ENCODE assay signal across 37 cellular contexts in genomic region chr9:38744484-38744883, GRCh38. TPM values are rescaled to one million over a fixed set of nuclear protein-coding genes. Genes with fewer than 3 reads are reported as not detected.
"Had no signal": no experiment of that assay in that cellular context is flagged by ENCODE, and none has a peak within 500 bp of the region (broad histone marks: within the 10 kb centered on the region; RNA-seq: fewer than 3 reads in every experiment).

No MANE protein-coding gene starts in this region.

- ATAC-seq: activated CD4-positive, alpha-beta T cell treated with anti-CD3 and anti-CD28 coated beads for 36 hours; activated CD8-positive, alpha-beta memory T cell treated with anti-CD3 and anti-CD28 coated beads, Interleukin-2, amount 10 ng/mL, durations not matched to agents 7 days and 5 days; activated CD8-positive, alpha-beta T cell treated with anti-CD3 and anti-CD28 coated beads, Interleukin-2, amount 10 ng/mL, durations not matched to agents 7 days and 5 days; activated naive CD8-positive, alpha-beta T cell treated with anti-CD3 and anti-CD28 coated beads, Interleukin-2, amount 50 U/mL, for 24 hours; body of pancreas; effector memory CD8-positive, alpha-beta T cell; gastroesophageal sphincter; heart right ventricle had no signal

- FAIRE-seq: colon had no signal

- DNase-seq: activated CD4-positive, alpha-beta memory T cell treated with anti-CD3 and anti-CD28 coated beads for 36 hours; activated CD4-positive, alpha-beta T cell treated with anti-CD3 and anti-CD28 coated beads for 36 hours; activated CD4-positive, alpha-beta T cell treated with anti-CD3 and anti-CD28 coated beads, Interleukin-2, amount 10 ng/mL, durations not matched to agents 24 days and 14 days; activated CD4-positive, CD25-positive, alpha-beta regulatory T cell; activated CD4-positive, CD25-positive, alpha-beta regulatory T cell treated with anti-CD3 and anti-CD28 coated beads, Interleukin-2, amount 50 U/mL, for 72 hours; activated CD8-positive, alpha-beta memory T cell treated with anti-CD3 and anti-CD28 coated beads, Interleukin-2, amount 10 ng/mL, durations not matched to agents 7 days and 5 days; activated CD8-positive, alpha-beta memory T cell treated with anti-CD3 and anti-CD28 coated beads, Interleukin-2, amount 50 U/mL, for 4 hours; activated CD8-positive, alpha-beta T cell treated with anti-CD3 and anti-CD28 coated beads, Interleukin-2, amount 10 ng/mL, durations not matched to agents 7 days and 5 days; activated effector memory CD4-positive, alpha-beta T cell treated with anti-CD3 and anti-CD28 coated beads, Interleukin-2, amount 50 U/mL, for 16 hours; activated naive CD4-positive, alpha-beta T cell treated with anti-CD3 and anti-CD28 coated beads for 36 hours; activated naive CD8-positive, alpha-beta T cell treated with anti-CD3 and anti-CD28 coated beads for 36 hours; activated naive CD8-positive, alpha-beta T cell treated with anti-CD3 and anti-CD28 coated beads, Interleukin-2, amount 50 U/mL, for 24 hours; activated T-cell treated with anti-CD3 and anti-CD28 coated beads, Interleukin-2, amount 50 U/mL, for 1 hour; activated T-cell treated with anti-CD3 and anti-CD28 coated beads, Interleukin-2, amount 50 U/mL, for 48 hours; adrenal gland; amygdala; aorta; body of pancreas; caudate nucleus; cortex of kidney; dermis blood vessel endothelial cell; effector CD4-positive, alpha-beta T cell; effector memory CD8-positive, alpha-beta T cell; erythroblast; esophagus squamous epithelium; foreskin melanocyte; heart right ventricle; T-helper 2 cell had no signal

- H3K9me3 ChIP-seq: adrenal gland, body of pancreas, esophagus squamous epithelium, gastroesophageal sphincter, heart right ventricle had no signal

- H3K27ac ChIP-seq: adrenal gland, body of pancreas, esophagus squamous epithelium, gastroesophageal sphincter, heart right ventricle had no signal

- H3K4me1 ChIP-seq: adrenal gland, body of pancreas, esophagus squamous epithelium, gastroesophageal sphincter, heart right ventricle had no signal

- H3K4me3 ChIP-seq: adrenal gland, body of pancreas, esophagus squamous epithelium, gastroesophageal sphincter, heart right ventricle had no signal

- H3K27me3 ChIP-seq: adrenal gland, heart right ventricle had no signal

- H3K36me3 ChIP-seq: adrenal gland, esophagus squamous epithelium, gastroesophageal sphincter, heart right ventricle had no signal

RNA-seq across cellular contexts. Expression of gene FAM240B, which starts 24.6 kb away (rescaled TPM):
- total RNA-seq: activated CD4-positive, alpha-beta memory T cell treated with anti-CD3 and anti-CD28 coated beads for 36 hours; activated CD4-positive, alpha-beta T cell treated with anti-CD3 and anti-CD28 coated beads for 36 hours; activated CD4-positive, alpha-beta T cell treated with anti-CD3 and anti-CD28 coated beads, Interleukin-2, amount 10 ng/mL, durations not matched to agents 24 days and 14 days; activated CD8-positive, alpha-beta memory T cell treated with anti-CD3 and anti-CD28 coated beads for 36 hours; activated CD8-positive, alpha-beta memory T cell treated with anti-CD3 and anti-CD28 coated beads, Interleukin-2, amount 10 ng/mL, durations not matched to agents 7 days and 5 days; activated CD8-positive, alpha-beta T cell treated with anti-CD3 and anti-CD28 coated beads, Interleukin-2, amount 10 ng/mL, durations not matched to agents 7 days and 5 days; activated naive CD4-positive, alpha-beta T cell treated with anti-CD3 and anti-CD28 coated beads for 36 hours; activated naive CD8-positive, alpha-beta T cell treated with anti-CD3 and anti-CD28 coated beads for 36 hours; activated T-helper 1 cell treated with anti-CD3 and anti-CD28 coated beads, Interleukin-12 subunit alpha, Interleukin-12 subunit beta, Interleukin-2, Interleukin-4 antibody, amounts not matched to agents 30 ng/mL and 10 ng/mL and 1 ng/mL, durations not matched to agents 14 hours and 24 hours and 36 hours; activated T-helper 2 cell treated with anti-CD3 and anti-CD28 coated beads, Interferon-gamma antibody, Interleukin-2, Interleukin-4, amounts not matched to agents 10 μg/mL and 5 μg/mL and 100 μg/mL, durations not matched to agents 14 hours and 24 hours and 36 hours; adrenal gland; aorta; body of pancreas; chondrocyte; dermis blood vessel endothelial cell; esophagus squamous epithelium; fibroblast of lung; fibroblast of villous mesenchyme; gastroesophageal sphincter; glomerular endothelial cell; heart right ventricle had no signal
- polyA plus RNA-seq: adrenal gland, aorta, fibroblast of lung, heart right ventricle had no signal
